23 cellular contexts compared by ENCODE assay signal in the genomic region with DNA sequence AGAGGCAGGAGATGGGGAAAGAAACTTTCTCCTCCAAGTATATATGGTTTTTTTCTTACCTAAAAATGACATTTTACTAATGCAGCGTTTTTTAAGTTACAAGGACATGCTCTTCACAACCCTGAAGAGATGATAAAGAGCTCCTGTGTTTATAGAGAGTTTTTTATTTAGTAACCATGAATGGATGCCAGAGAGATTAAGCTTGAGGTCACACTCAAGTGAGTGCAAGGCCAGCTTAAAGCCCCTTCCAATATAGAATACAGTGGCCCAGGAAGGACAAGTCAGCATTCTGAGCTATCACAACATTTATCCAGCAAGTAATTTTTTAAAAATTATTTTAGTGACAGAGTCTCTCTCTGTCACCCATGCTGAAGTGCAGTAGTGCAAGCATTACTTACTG. TPM values are rescaled to one million over a fixed set of nuclear protein-coding genes. Genes with fewer than 3 reads are reported as not detected.
"Had no signal": no experiment of that assay in that cellular context is flagged by ENCODE, and none has a peak within 500 bp of the region (broad histone marks: within the 10 kb centered on the region; RNA-seq: fewer than 3 reads in every experiment).

No MANE protein-coding gene starts in this region.

- H3K4me3 Mint-ChIP-seq: central memory CD8-positive, alpha-beta T cell; naive B cell; stimulated activated memory B cell treated with anti-CD40 and anti-IgM and Interleukin-4, amounts not matched to agents 10 μg/mL and 1 μg/mL and 100 μg/mL, for 72 hours; T-cell had no signal

- ATAC-seq: left lobe of liver; right lobe of liver; stimulated activated memory B cell treated with anti-CD40 and anti-IgM and Interleukin-4, amounts not matched to agents 10 μg/mL and 1 μg/mL and 100 μg/mL, for 72 hours; T-cell had no signal

- H3K9me3 Mint-ChIP-seq: central memory CD8-positive, alpha-beta T cell; stimulated activated memory B cell treated with anti-CD40 and anti-IgM and Interleukin-4, amounts not matched to agents 10 μg/mL and 1 μg/mL and 100 μg/mL, for 72 hours; T-cell had no signal

- H3K9me3 ChIP-seq: colonic mucosa, prostate gland, right lobe of liver, thyroid gland had no signal

- H3K27me3 Mint-ChIP-seq: central memory CD8-positive, alpha-beta T cell; naive B cell; stimulated activated memory B cell treated with anti-CD40 and anti-IgM and Interleukin-4, amounts not matched to agents 10 μg/mL and 1 μg/mL and 100 μg/mL, for 72 hours; T-cell had no signal

- H3K27me3 ChIP-seq: brain microvascular endothelial cell, colonic mucosa, right lobe of liver, thyroid gland had no signal

- H3K27ac Mint-ChIP-seq: naive B cell; stimulated activated memory B cell treated with anti-CD40 and anti-IgM and Interleukin-4, amounts not matched to agents 10 μg/mL and 1 μg/mL and 100 μg/mL, for 72 hours; T-cell had no signal

- H3K4me1 ChIP-seq: colonic mucosa, prostate gland, right lobe of liver, thyroid gland had no signal

- DNase-seq: activated CD4-positive, alpha-beta T cell treated with anti-CD3 and anti-CD28 coated beads, Interleukin-2, amount 50 U/mL, for 1 hour; activated naive CD4-positive, alpha-beta T cell; aorta; brain microvascular endothelial cell; colonic mucosa; foreskin melanocyte; glutamatergic neuron; mammary epithelial cell; naive B cell; right lobe of liver; stimulated activated CD4-positive, alpha-beta T cell treated with anti-CD3 and anti-CD28 coated beads, Interleukin-4, amount 100 ng/mL, for 4 hours; T-cell; T1000; thyroid gland had no signal

- H3K36me3 ChIP-seq: brain microvascular endothelial cell, colonic mucosa, prostate gland, right lobe of liver, thyroid gland had no signal

- H3K4me3 ChIP-seq: colonic mucosa, prostate gland, right lobe of liver, thyroid gland had no signal

- H3K36me3 Mint-ChIP-seq: naive B cell; stimulated activated memory B cell treated with anti-CD40 and anti-IgM and Interleukin-4, amounts not matched to agents 10 μg/mL and 1 μg/mL and 100 μg/mL, for 72 hours; T-cell had no signal

- H3K27ac ChIP-seq: brain microvascular endothelial cell, colonic mucosa, prostate gland, right lobe of liver, thyroid gland had no signal

RNA-seq across cellular contexts. Expression of a gene that starts 6.7 kb away (rescaled TPM):
- polyA plus RNA-seq: mammary epithelial cell had no signal

RNA-seq across cellular contexts. Expression of a gene that starts 50.6 kb away (rescaled TPM):
- total RNA-seq: aorta, colonic mucosa, epithelial cell of proximal tubule, left lobe of liver, mammary epithelial cell, osteocyte, right lobe of liver, subcutaneous adipose tissue, T-cell, thyroid gland, ureter had no signal
- polyA plus RNA-seq: aorta, keratinocyte, mammary epithelial cell had no signal

RNA-seq across cellular contexts. Expression of a gene that starts 56.6 kb away (rescaled TPM):
- total RNA-seq: mammary epithelial cell, osteocyte had no signal
- polyA plus RNA-seq: aorta, keratinocyte, mammary epithelial cell had no signal
